ENCODE assay signal across 9 cellular contexts in genomic region chr22:26589367-26589844, GRCh38. TPM values are rescaled to one million over a fixed set of nuclear protein-coding genes. Genes with fewer than 3 reads are reported as not detected.
A peak's percentile ranks its signal among the peaks of the same experiment; 100 is the strongest.
DNase-seq lines count a peak whose midpoint lies in the region; ATAC-seq and TF ChIP-seq lines count a peak whose summit lies in the region.
"Had no signal": no experiment of that assay in that cellular context is flagged by ENCODE, and none has a peak within 500 bp of the region (broad histone marks: within the 10 kb centered on the region; RNA-seq: fewer than 3 reads in every experiment).

No MANE protein-coding gene starts in this region.

- H3K36me3 ChIP-seq in Loucy (ENCODE audit: insufficient read depth, low read length), result no peaks in the 10 kb centered on the region
- H3K36me3 ChIP-seq in ovary, result no peaks in the 10 kb centered on the region

- 0 out of 2 replicates have a peak, but pooled peaks cover 3% of the 10 kb centered on the region for H3F3A ChIP-seq in Loucy (ENCODE audit: low read depth)

- H3K4me2 ChIP-seq in Loucy (ENCODE audit: low read depth, low read length, poor library complexity, severe bottlenecking), result peak overlapping the region; percentile 75

- no peak overlapping the region for H3K27ac Mint-ChIP-seq in activated T-helper 2 cell treated with anti-CD3 and anti-CD28 coated beads, Interferon-gamma antibody, Interleukin-2, Interleukin-4, amounts not matched to agents 10 μg/mL and 5 μg/mL and 100 μg/mL, durations not matched to agents 14 hours and 24 hours and 36 hours

- WGBS in ovary, 3 donors, result 0 to 1% (median 1%) methylated on average over 30 to 44 of the region's 44 CpGs

- H3K9me2 ChIP-seq in Loucy (replicated peaks; ENCODE audit: low read depth, low read length), result no peaks in the 10 kb centered on the region

- no peaks in the 10 kb centered on the region for H3K9me3 Mint-ChIP-seq in activated T-helper 2 cell treated with anti-CD3 and anti-CD28 coated beads, Interferon-gamma antibody, Interleukin-2, Interleukin-4, amounts not matched to agents 10 μg/mL and 5 μg/mL and 100 μg/mL, durations not matched to agents 14 hours and 24 hours and 36 hours

- peaks cover 6% of the 10 kb centered on the region for H4K20me1 ChIP-seq in Loucy (ENCODE audit: insufficient read depth, low read length, poor library complexity, severe bottlenecking)

- H3K4me3 ChIP-seq in AG09309 (ENCODE audit: control insufficient read depth, low read depth, low read length) (peak overlapping the region; percentile 87), Loucy (ENCODE audit: low read length, poor library complexity, severe bottlenecking) (peak overlapping the region; percentile 84), ovary (peak overlapping the region; percentile 93)

- H3K27me3 ChIP-seq in Loucy (ENCODE audit: insufficient read depth, low read length, poor library complexity, severe bottlenecking), result no peaks in the 10 kb centered on the region
- no peaks in the 10 kb centered on the region for H3K27me3 ChIP-seq in ovary

- H3K9me3 ChIP-seq in Loucy (ENCODE audit: insufficient read depth, low read depth, low read length) (no peaks in the 10 kb centered on the region), ovary (no peaks in the 10 kb centered on the region)

- no peak for TF ChIP-seq EP300 in ovary (IDR thresholded peaks at IDR 0.05)

- H2AFZ ChIP-seq in Loucy (ENCODE audit: low read length), result peak overlapping the region; percentile 61; the same call in 1 of the 2 replicates

- peak overlapping the region; percentile 16 to 58 for H3K27ac ChIP-seq in ovary

- peaks cover 48% of the 10 kb centered on the region for H3K4me1 ChIP-seq in Loucy (ENCODE audit: insufficient read depth, low read length, poor library complexity, severe bottlenecking)
- H3K4me1 ChIP-seq in ovary (ENCODE audit: insufficient read depth), result peaks cover 2% of the 10 kb centered on the region

- peak overlapping the region; percentile 86 for H3K4me3 Mint-ChIP-seq in activated T-helper 2 cell treated with anti-CD3 and anti-CD28 coated beads, Interferon-gamma antibody, Interleukin-2, Interleukin-4, amounts not matched to agents 10 μg/mL and 5 μg/mL and 100 μg/mL, durations not matched to agents 14 hours and 24 hours and 36 hours (ENCODE audit: low read depth)

- peak; percentile 7 for ATAC-seq in GM21515 (IDR thresholded peaks at IDR 0.05; ENCODE audit: unreplicated experiment)
- ATAC-seq in GM21576 (IDR thresholded peaks at IDR 0.05; ENCODE audit: unreplicated experiment), result no peak

- peaks cover 50% of the 10 kb centered on the region for H3K4me1 Mint-ChIP-seq in activated T-helper 2 cell treated with anti-CD3 and anti-CD28 coated beads, Interferon-gamma antibody, Interleukin-2, Interleukin-4, amounts not matched to agents 10 μg/mL and 5 μg/mL and 100 μg/mL, durations not matched to agents 14 hours and 24 hours and 36 hours (ENCODE audit: low read depth)

- TF ChIP-seq CTCF in AG09309 (IDR thresholded peaks at IDR 0.05; ENCODE audit: control insufficient read depth, insufficient read depth, low read depth, low read length, missing control alignments) (no peak), Loucy (conservative IDR thresholded peaks at IDR 0.05; ENCODE audit: low read length) (no peak), ovary (IDR thresholded peaks at IDR 0.05) (no peak)

- H3K79me2 ChIP-seq in Loucy (ENCODE audit: insufficient read depth, low read length), result peaks cover 19% of the 10 kb centered on the region

- H3K9ac ChIP-seq in Loucy (ENCODE audit: low read depth, low read length, poor library complexity, severe bottlenecking), result peak overlapping the region; percentile 78

- DNase-seq in AG09309 (ENCODE audit: low read depth) (no peak), glomerular visceral epithelial cell (ENCODE audit: extremely low spot score) (peak; percentile 34), ovary (peak in 2 of 5 donors; percentile 16 to 35), pons (ENCODE audit: low spot score) (no peak)
- DNase-seq in activated T-helper 2 cell treated with anti-CD3 and anti-CD28 coated beads, Interferon-gamma antibody, Interleukin-2, Interleukin-4, amounts not matched to agents 10 μg/mL and 5 μg/mL and 100 μg/mL, durations not matched to agents 14 hours and 24 hours and 36 hours (ENCODE audit: low spot score), result no peak

- TF ChIP-seq POLR2A in ovary (IDR thresholded peaks at IDR 0.05), result no peak

- intact Hi-C loops in activated T-helper 2 cell treated with anti-CD3 and anti-CD28 coated beads, Interferon-gamma antibody, Interleukin-2, Interleukin-4, amounts not matched to agents 10 μg/mL and 5 μg/mL and 100 μg/mL, durations not matched to agents 14 hours and 24 hours and 36 hours (cut with micrococcal nuclease), result no loop called here
- intact Hi-C loops in ovary (cut with DNase I), result loop anchor here in 1 of 4 donors (10.0 kb wide), 1 partner anchor 105 kb away; the partner anchor contains the start of genes HPS4 and SRRD

- peaks cover 9% of the 10 kb centered on the region for H3K36me3 Mint-ChIP-seq in activated T-helper 2 cell treated with anti-CD3 and anti-CD28 coated beads, Interferon-gamma antibody, Interleukin-2, Interleukin-4, amounts not matched to agents 10 μg/mL and 5 μg/mL and 100 μg/mL, durations not matched to agents 14 hours and 24 hours and 36 hours (ENCODE audit: low read depth)

- no peaks in the 10 kb centered on the region for H3K27me3 Mint-ChIP-seq in activated T-helper 2 cell treated with anti-CD3 and anti-CD28 coated beads, Interferon-gamma antibody, Interleukin-2, Interleukin-4, amounts not matched to agents 10 μg/mL and 5 μg/mL and 100 μg/mL, durations not matched to agents 14 hours and 24 hours and 36 hours (ENCODE audit: low read depth)

RNA-seq across cellular contexts. Expression of gene TPST2, which starts 0.5 kb away (rescaled TPM):
- total RNA-seq in activated T-helper 2 cell treated with anti-CD3 and anti-CD28 coated beads, Interferon-gamma antibody, Interleukin-2, Interleukin-4, amounts not matched to agents 10 μg/mL and 5 μg/mL and 100 μg/mL, durations not matched to agents 14 hours and 24 hours and 36 hours, result 13.7 and 14.2 TPM in 2 replicates
- 10 to 100 TPM; 10.5 to 28.5 (median 15.5) TPM for total RNA-seq in ovary
- 10 to 100 TPM; 14.7 to 15.0 TPM for polyA plus RNA-seq in ovary

RNA-seq across cellular contexts. Expression of gene CRYBB1, which starts 28.4 kb away (rescaled TPM):
- not detected in 2 replicates for total RNA-seq in activated T-helper 2 cell treated with anti-CD3 and anti-CD28 coated beads, Interferon-gamma antibody, Interleukin-2, Interleukin-4, amounts not matched to agents 10 μg/mL and 5 μg/mL and 100 μg/mL, durations not matched to agents 14 hours and 24 hours and 36 hours
- 1 to 10 TPM in 1 of 7 donors, under 1 TPM in 4, not detected in 2; 0.26 to 1.4 (median 0.34) TPM for total RNA-seq in ovary
- under 1 TPM; 0.48 to 0.80 TPM for polyA plus RNA-seq in ovary
- total RNA-seq: renal cortical epithelial cell had no signal

RNA-seq across cellular contexts. Expression of gene CRYBA4, which starts 32.4 kb away (rescaled TPM):
- not detected in 2 replicates for total RNA-seq in activated T-helper 2 cell treated with anti-CD3 and anti-CD28 coated beads, Interferon-gamma antibody, Interleukin-2, Interleukin-4, amounts not matched to agents 10 μg/mL and 5 μg/mL and 100 μg/mL, durations not matched to agents 14 hours and 24 hours and 36 hours
- total RNA-seq in ovary, result under 1 TPM in 1 of 7 donors, not detected in 6; 0.59 TPM
- not detected for polyA plus RNA-seq in ovary
- total RNA-seq: renal cortical epithelial cell had no signal
